In genomic region chr10:45972106-45972812, GRCh38 we compare ENCODE assay signal across 8 cellular contexts. TPM values are rescaled to one million over a fixed set of nuclear protein-coding genes. Genes with fewer than 3 reads are reported as not detected.
DNase-seq lines count a peak whose midpoint lies in the region; ATAC-seq and TF ChIP-seq lines count a peak whose summit lies in the region.
"Not testable (repeated sequence)": the region's sequence is repeated elsewhere in the genome, so short reads cannot be mapped to it uniquely, and the experiment has no call there.

Gene TIMM23, plus strand, starts transcription at chr10:45972489. Its CDS starts 136 bp downstream, at chr10:45972625.

- peak within 1 kb of the TSS; percentile 99 for H3K4me3 Mint-ChIP-seq in activated T-cell treated with anti-CD3 and anti-CD28 coated beads, Interleukin-2, amount 50 U/mL, for 24 hours

- DNase-seq in DMS 273 treated with DMSO at 0.1 percent for 48 hours (lab: John Stamatoyannopoulos, UW) (peak; percentile 47), Panc1 (ENCODE audit: low read depth, low spot score) (peak; percentile 25), mucosa of gallbladder (ENCODE audit: low spot score) (peak; percentile 89)
- peak; percentile 84 for DNase-seq in Jurkat, Clone E6-1 (ENCODE audit: low read depth, low spot score)
- DNase-seq in activated T-cell treated with anti-CD3 and anti-CD28 coated beads, Interleukin-2, amount 50 U/mL, for 24 hours: peak; percentile 93
- peak; percentile 76 to 80 for DNase-seq in stimulated activated CD8-positive, alpha-beta memory T cell treated with anti-CD3 and anti-CD28 coated beads, Interleukin-2, amount 100 ng/mL, for 1 hour (ENCODE audit: low read depth in 2 of 2)

- in situ Hi-C loops in Panc1 (cut with HindIII; ENCODE audit: low pct_unique_long_range_greater_than_20kb, low sequenced_read_pairs): not testable (repeated sequence)

- not testable (repeated sequence) for H3K9me3 ChIP-seq in Panc1 (ENCODE audit: control insufficient read depth, insufficient read depth, low read depth, low read length); esophagus (ENCODE audit: control insufficient read depth in 2 of 2, insufficient read depth in 1 of 2, low read depth in 1 of 2, low read length in 1 of 2)

- H3K4me1 Mint-ChIP-seq in activated T-cell treated with anti-CD3 and anti-CD28 coated beads, Interleukin-2, amount 50 U/mL, for 24 hours (ENCODE audit: low read depth): peaks cover 38% of the 10 kb centered on the region

- H3K4me3 ChIP-seq in Jurkat, Clone E6-1 (ENCODE audit: low read length): peak within 1 kb of the TSS; percentile 63
- peak within 1 kb of the TSS; percentile 83 to 94 for H3K4me3 ChIP-seq in Panc1 (ENCODE audit: low read depth in 2 of 2, low read length in 2 of 2)
- peak within 1 kb of the TSS; percentile 74 to 82 for H3K4me3 ChIP-seq in esophagus (ENCODE audit: low read depth in 1 of 2, low read length in 2 of 2)

- not testable (repeated sequence) for H3K27me3 Mint-ChIP-seq in activated T-cell treated with anti-CD3 and anti-CD28 coated beads, Interleukin-2, amount 50 U/mL, for 24 hours

- H3K36me3 Mint-ChIP-seq in activated T-cell treated with anti-CD3 and anti-CD28 coated beads, Interleukin-2, amount 50 U/mL, for 24 hours (ENCODE audit: low read depth): peaks cover 50% of the 10 kb centered on the region

- 0 to 1% methylated on average over 54 to 60 of the region's 60 CpGs for WGBS in esophagus, 2 donors

- peak within 1 kb of the TSS; percentile 98 for H3K27ac Mint-ChIP-seq in activated T-cell treated with anti-CD3 and anti-CD28 coated beads, Interleukin-2, amount 50 U/mL, for 24 hours

- CTCF ChIA-PET in Panc1 (lab: Charles Lee): not testable (repeated sequence)

- intact Hi-C loops in Panc1 (cut with micrococcal nuclease; ENCODE audit: unreplicated experiment): not testable (repeated sequence)

- not testable (repeated sequence) for H3K27me3 ChIP-seq in Panc1 (ENCODE audit: control insufficient read depth, insufficient read depth, low read length); esophagus (ENCODE audit: control insufficient read depth in 1 of 2, insufficient read depth in 2 of 2, low read length in 2 of 2)

- not testable (repeated sequence) for TF ChIP-seq CTCF in Panc1 (IDR thresholded peaks at IDR 0.05)

- H3K27ac ChIP-seq in Panc1 (ENCODE audit: low read length) (peak within 1 kb of the TSS; percentile 94), esophagus (ENCODE audit: low read depth in 2 of 2, low read length in 1 of 2) (peak within 1 kb of the TSS; percentile 47 to 78)

- POLR2A ChIA-PET in Panc1 (lab: Charles Lee): interaction anchor here (0.6 kb wide), 1 partner anchor 264 kb away, joined by 3 read pairs; no protein-coding TSS in a partner anchor

- peak; percentile 72 for ATAC-seq in GM21528 (IDR thresholded peaks at IDR 0.05; ENCODE audit: low FRiP score, unreplicated experiment)
- ATAC-seq in Panc1: peak; percentile 96

- H3K4me1 ChIP-seq in Panc1 (ENCODE audit: control insufficient read depth, insufficient read depth, low read length); esophagus (ENCODE audit: control insufficient read depth in 2 of 2, insufficient read depth in 2 of 2, low read length in 1 of 2): not testable (repeated sequence)

- H3K9me3 Mint-ChIP-seq in activated T-cell treated with anti-CD3 and anti-CD28 coated beads, Interleukin-2, amount 50 U/mL, for 24 hours: not testable (repeated sequence)

- BruUV-seq in Panc1 (replicated peaks; lab: Mats Ljungman, UMichigan): TSS peak; percentile 73

- H3K36me3 ChIP-seq in Panc1 (ENCODE audit: control insufficient read depth, insufficient read depth, low read length); esophagus (ENCODE audit: control insufficient read depth in 2 of 2, insufficient read depth in 2 of 2, low read length in 1 of 2): not testable (repeated sequence)

RNA-seq across cellular contexts. Expression of gene TIMM23, which starts in this region (rescaled TPM):
- polyA plus RNA-seq in Jurkat, Clone E6-1 (2012; ENCODE audit: insufficient read depth, insufficient read length): 186 TPM
- total RNA-seq in Panc1 (2021; ENCODE audit: unreplicated experiment) (103 TPM), mucosa of gallbladder (49.3 TPM)
- 85.8 TPM for polyA plus RNA-seq in Panc1 (2012; ENCODE audit: insufficient read length)
- polyA plus RNA-seq in esophagus: 10 to 100 TPM; 56.7 to 62.1 TPM

Comparison
In these comparisons a context has a peak if more than half of its experiments do, and no peak if none do; other contexts are left out.
1. Peak in every context shown above with its lines: DNase-seq, ATAC-seq, H3K4me3 ChIP-seq and H3K27ac ChIP-seq.
2. DNase-seq: peak in every context shown above with its lines; median percentile 93 in activated T-cell treated with anti-CD3 and anti-CD28 coated beads, Interleukin-2, amount 50 U/mL, for 24 hours; 89 in mucosa of gallbladder; 84 in Jurkat, Clone E6-1; 78 in stimulated activated CD8-positive, alpha-beta memory T cell treated with anti-CD3 and anti-CD28 coated beads, Interleukin-2, amount 100 ng/mL, for 1 hour; 47 in DMS 273 treated with DMSO at 0.1 percent for 48 hours; 25 in Panc1.